In genomic region chr9:128100581-128100980, GRCh38 we compare ENCODE assay signal across 12 cellular contexts. TPM values are rescaled to one million over a fixed set of nuclear protein-coding genes. Genes with fewer than 3 reads are reported as not detected.
A peak's percentile ranks its signal among the peaks of the same experiment; 100 is the strongest.
DNase-seq lines count a peak whose midpoint lies in the region; ATAC-seq, FAIRE-seq and TF ChIP-seq lines count a peak whose summit lies in the region.
"Had no signal": no experiment of that assay in that cellular context is flagged by ENCODE, and none has a peak within 500 bp of the region (broad histone marks: within the 10 kb centered on the region; RNA-seq: fewer than 3 reads in every experiment).

No MANE protein-coding gene starts in this region.

- H4K5ac ChIP-seq in H1 (ENCODE audit: insufficient read length, low read depth, low read length), result no peak overlapping the region

- no peak overlapping the region for H2BK120ac ChIP-seq in H1 (replicated peaks; ENCODE audit: low read depth, low read length)

- no peak overlapping the region for H2AK5ac ChIP-seq in H1 (ENCODE audit: low read depth, low read length)

- 95% methylated on average over 10 of the region's 10 CpGs; no CpG with 5 or more reads in 1 of the 2 experiments for WGBS in H1 (ENCODE audit: extremely low coverage in 1 of 2, insufficient coverage in 1 of 2, insufficient read length in 1 of 2, insufficient replicate concordance in 2 of 2, low coverage in 1 of 2, low lambda C conversion rate in 2 of 2, missing lambda C conversion rate in 1 of 2), 2 experiments
- 60 to 83% methylated on average over 3 to 10 of the region's 10 CpGs for WGBS in upper lobe of left lung, 2 donors

- H3K79me1 ChIP-seq in H1 (ENCODE audit: low read depth, low read length), result peaks cover 19% of the 10 kb centered on the region

- FAIRE-seq in H1 (lab: Jason Lieb, UNC), result no peak

- POLR2A ChIA-PET in H1 (lab: Charles Lee; ENCODE audit: partially characterized antibody), result interaction anchor here (1.0 to 12.1 kb wide), 10 partner anchors 8 to 283 kb away, joined by 3 to 119 read pairs (median 6); partner anchors contain the start of gene SLC25A25
- POLR2A ChIA-PET in naive thymus-derived CD8-positive, alpha-beta T cell (lab: Charles Lee), result interaction anchor here (0.6 to 4.7 kb wide), 9 partner anchors 9 to 442 kb away, joined by 3 to 23 read pairs (median 6); partner anchors contain the start of genes NAIF1 and SLC25A25

- H3K27me3 ChIP-seq in H1 (replicated peaks in 1 of 4; ENCODE audit: control insufficient read depth in 3 of 4, extremely low read depth in 1 of 4, insufficient read depth in 3 of 4, low read length in 3 of 4) (no peaks in the 10 kb centered on the region), upper lobe of left lung (no peaks in the 10 kb centered on the region)

- ATAC-seq in naive thymus-derived CD8-positive, alpha-beta T cell, result no peak
- ATAC-seq in upper lobe of left lung (ENCODE audit: low FRiP score in 2 of 2), result no peak

- DNase-seq in activated T-cell treated with anti-CD3 and anti-CD28 coated beads, Interleukin-2, amount 50 U/mL, for 24 hours, result no peak
- no peak for DNase-seq in activated T-cell treated with anti-CD3 and anti-CD28 coated beads, Interleukin-2, amount 50 U/mL, for 1 hour
- DNase-seq in H1 (ENCODE audit: low read depth in 1 of 2, low spot score in 2 of 2) (no peak), upper lobe of left lung (no peak), dedifferentiated amniotic fluid mesenchymal stem cell (ENCODE audit: extremely low spot score) (no peak), iPS-NIHi7 (ENCODE audit: extremely low spot score) (no peak), OCI-M1 (lab: John Stamatoyannopoulos, UW) (no peak)
- DNase-seq in naive thymus-derived CD8-positive, alpha-beta T cell, result no peak
- DNase-seq: activated T-cell treated with anti-CD3 and anti-CD28 coated beads for 4 hours, NCI-H1048 had no signal

- no peaks in the 10 kb centered on the region for H3K27me3 Mint-ChIP-seq in activated T-cell treated with anti-CD3 and anti-CD28 coated beads, Interleukin-2, amount 50 U/mL, for 24 hours
- no peaks in the 10 kb centered on the region for H3K27me3 Mint-ChIP-seq in naive thymus-derived CD8-positive, alpha-beta T cell

- H3K36me3 ChIP-seq in H1 (ENCODE audit: control insufficient read depth in 2 of 4, insufficient read depth in 4 of 4, low read length in 3 of 4) (peaks cover 13 to 34% (median 19%) of the 10 kb centered on the region in 4 experiments), upper lobe of left lung (peaks cover 4 to 50% (median 42%) of the 10 kb centered on the region in 4 donors)

- no peak overlapping the region for H4K8ac ChIP-seq in H1 (ENCODE audit: extremely low read depth, insufficient read depth, low read length)

- H3K23me2 ChIP-seq in H1 (ENCODE audit: low read depth, low read length), result peaks cover 9% of the 10 kb centered on the region

- H3K4me2 ChIP-seq in H1 (ENCODE audit: insufficient read depth in 1 of 2, low read depth in 2 of 2, low read length in 2 of 2), result peak overlapping the region in 1 of 2 experiments; percentile 93; a peak in 1 of 4 replicates

- TF ChIP-seq RAD21 in H1 (IDR thresholded peaks at IDR 0.05 in 1 of 2, conservative IDR thresholded peaks at IDR 0.05 in 1 of 2; ENCODE audit: low read depth in 2 of 2, low read length in 2 of 2), result no peak

- no peak overlapping the region for H3K27ac ChIP-seq in H1 (ENCODE audit: low read depth, low read length)
- H3K27ac ChIP-seq in upper lobe of left lung, result peak overlapping the region; percentile 91 to 96 (median 94)

- peaks cover 59% of the 10 kb centered on the region for H3K36me3 Mint-ChIP-seq in activated T-cell treated with anti-CD3 and anti-CD28 coated beads, Interleukin-2, amount 50 U/mL, for 24 hours (ENCODE audit: low read depth)
- peaks cover 0 to 45% (median 13%) of the 10 kb centered on the region in 3 donors for H3K36me3 Mint-ChIP-seq in naive thymus-derived CD8-positive, alpha-beta T cell

- peaks cover 69% of the 10 kb centered on the region for H3K4me1 Mint-ChIP-seq in activated T-cell treated with anti-CD3 and anti-CD28 coated beads, Interleukin-2, amount 50 U/mL, for 24 hours (ENCODE audit: low read depth)
- H3K4me1 Mint-ChIP-seq in naive thymus-derived CD8-positive, alpha-beta T cell, result peaks cover 22 to 80% (median 60%) of the 10 kb centered on the region in 4 donors

- CTCF ChIA-PET in H1 (lab: Charles Lee; ENCODE audit: partially characterized antibody), result interaction anchor here (0.7 to 10.5 kb wide), 12 partner anchors 9 to 262 kb away, joined by 3 to 114 read pairs (median 3); no protein-coding TSS in a partner anchor

- H3K4me3 Mint-ChIP-seq in activated T-cell treated with anti-CD3 and anti-CD28 coated beads, Interleukin-2, amount 50 U/mL, for 24 hours, result no peak overlapping the region
- H3K4me3 Mint-ChIP-seq in naive thymus-derived CD8-positive, alpha-beta T cell, result peak overlapping the region in 2 of 10 donors; percentile 62 to 73

- H2BK5ac ChIP-seq in H1 (ENCODE audit: low read depth, low read length), result no peak overlapping the region

- H2BK12ac ChIP-seq in H1 (ENCODE audit: low read depth, low read length), result no peak overlapping the region

- H3K9ac ChIP-seq in H1 (replicated peaks in 1 of 4; ENCODE audit: extremely low read depth in 1 of 4, low read depth in 3 of 4, low read length in 3 of 4), result no peak overlapping the region

- no peak overlapping the region for H3K4ac ChIP-seq in H1 (replicated peaks; ENCODE audit: insufficient read length, low read depth, low read length)

- H4K20me1 ChIP-seq in H1 (replicated peaks in 1 of 2; ENCODE audit: control insufficient read depth in 1 of 2, insufficient read depth in 2 of 2, low read length in 2 of 2), result peaks cover 8 to 33% of the 10 kb centered on the region in 2 experiments

- H3K4me1 ChIP-seq in H1 (replicated peaks in 1 of 4; ENCODE audit: control insufficient read depth in 3 of 4, insufficient read depth in 4 of 4, low read length in 3 of 4), result peaks cover 11 to 28% (median 22%) of the 10 kb centered on the region in 4 experiments
- H3K4me1 ChIP-seq in upper lobe of left lung, result peaks cover 58 to 90% (median 74%) of the 10 kb centered on the region in 4 donors

- no peak overlapping the region for H3K14ac ChIP-seq in H1 (ENCODE audit: insufficient read length)

- H3K4me3 ChIP-seq in H1 (ENCODE audit: extremely low read depth in 1 of 4, insufficient read depth in 2 of 4, low read depth in 3 of 4, low read length in 4 of 4) (no peak overlapping the region), upper lobe of left lung (peak overlapping the region; percentile 19 to 56 (median 50))
- H3K4me3 ChIP-seq: HAP-1 had no signal

- TF ChIP-seq POLR2A in H1 (IDR thresholded peaks at IDR 0.05; ENCODE audit: control extremely low read depth in 1 of 2, low read depth in 2 of 2, low read length in 2 of 2), result no peak
- no peak for TF ChIP-seq POLR2A in upper lobe of left lung (IDR thresholded peaks at IDR 0.05)

- H3K9me3 ChIP-seq in H1 (ENCODE audit: insufficient read depth in 2 of 2, low read depth in 1 of 2, low read length in 1 of 2) (no peaks in the 10 kb centered on the region), upper lobe of left lung (no peaks in the 10 kb centered on the region)
- H3K9me3 ChIP-seq: HAP-1 had no signal

- no peak overlapping the region for H3K56ac ChIP-seq in H1 (replicated peaks; ENCODE audit: insufficient read length, low read depth, low read length)

- H2BK20ac ChIP-seq in H1 (ENCODE audit: low read length), result no peak overlapping the region

- H3K23ac ChIP-seq in H1 (ENCODE audit: insufficient read length), result no peak overlapping the region

- H2BK15ac ChIP-seq in H1 (ENCODE audit: low read length), result no peak overlapping the region

- H3K18ac ChIP-seq in H1 (ENCODE audit: extremely low read depth, low read length), result peak overlapping the region; percentile 13; the same call in 1 of the 2 replicates

- TF ChIP-seq EP300 in H1 (IDR thresholded peaks at IDR 0.05; ENCODE audit: borderline replicate concordance in 1 of 2, low read depth in 2 of 2, low read length in 2 of 2), result no peak
- no peak for TF ChIP-seq EP300 in upper lobe of left lung (IDR thresholded peaks at IDR 0.05)

- H4K91ac ChIP-seq in H1 (replicated peaks; ENCODE audit: insufficient read length, low read length), result no peak overlapping the region

- H3K9me3 Mint-ChIP-seq in activated T-cell treated with anti-CD3 and anti-CD28 coated beads, Interleukin-2, amount 50 U/mL, for 24 hours, result no peaks in the 10 kb centered on the region
- no peaks in the 10 kb centered on the region for H3K9me3 Mint-ChIP-seq in naive thymus-derived CD8-positive, alpha-beta T cell

- TF ChIP-seq CTCF in H1 (IDR thresholded peaks at IDR 0.05; ENCODE audit: control extremely low read depth in 1 of 3, insufficient read depth in 1 of 3, low read depth in 1 of 3, low read length in 3 of 3) (no peak), upper lobe of left lung (IDR thresholded peaks at IDR 0.05) (no peak)

- H3K27ac Mint-ChIP-seq in activated T-cell treated with anti-CD3 and anti-CD28 coated beads, Interleukin-2, amount 50 U/mL, for 24 hours, result peak overlapping the region; percentile 76
- H3K27ac Mint-ChIP-seq in naive thymus-derived CD8-positive, alpha-beta T cell, result peak overlapping the region in 7 of 10 donors; percentile 37 to 90 (median 82)

- H3K79me2 ChIP-seq in H1 (ENCODE audit: control insufficient read depth in 1 of 2, insufficient read depth in 2 of 2, low read length in 2 of 2), result peaks cover 0 to 23% of the 10 kb centered on the region in 2 experiments; a peak in 2 of 4 replicates

- no peak overlapping the region for H2AFZ ChIP-seq in H1 (ENCODE audit: low read length)

RNA-seq across cellular contexts. Expression of gene PTGES2, which starts 26.9 kb away (rescaled TPM):
- 76.9 and 81.2 TPM in 2 replicates for total RNA-seq in H1 (2021; fragmentation: NEBNext Ultra II Directional; extraction: Animal tissue kit (Norgen Biotek cat#: 25700))
- 80.7 and 119 TPM in 2 replicates for polyA plus RNA-seq in H1 (2011; rRNA removed)
- polyA plus RNA-seq in H1 (2011; cell fraction: cytosol; rRNA removed), result 104 TPM
- polyA plus RNA-seq in H1 (2011; cell fraction: nucleus; rRNA removed), result 242 TPM
- polyA plus RNA-seq in H1 (2012, experiment 1 of 2), result 50.2 to 79.0 TPM (median 72.3 TPM) in 4 replicates
- 60.0 TPM for polyA plus RNA-seq in H1 (2012, experiment 2 of 2)
- 52.2 TPM for polyA plus RNA-seq in H1 (2013, experiment 1 of 2)
- 49.8 TPM for polyA plus RNA-seq in H1 (2013, experiment 2 of 2)
- polyA minus RNA-seq in H1 (2011; rRNA and poly(A)+ RNA removed), result 61.8 and 72.7 TPM in 2 replicates
- polyA minus RNA-seq in H1 (2011; cell fraction: cytosol; rRNA and poly(A)+ RNA removed), result 58.8 TPM
- polyA minus RNA-seq in H1 (2011; cell fraction: nucleus; rRNA and poly(A)+ RNA removed), result 65.8 TPM
- total RNA-seq in naive thymus-derived CD8-positive, alpha-beta T cell, result 10 to 100 TPM; 69.2 to 75.6 TPM
- polyA plus RNA-seq in naive thymus-derived CD8-positive, alpha-beta T cell, result 10 to 100 TPM; 28.9 to 49.8 (median 33.3) TPM
- total RNA-seq in upper lobe of left lung, result 100 to 1,000 TPM in 1 of 6 donors, 10 to 100 TPM in 5; 45.9 to 116 (median 61.1) TPM

RNA-seq across cellular contexts. Expression of gene SLC25A25, which starts 32.5 kb away (rescaled TPM):
- total RNA-seq in H1 (2021; fragmentation: NEBNext Ultra II Directional; extraction: Animal tissue kit (Norgen Biotek cat#: 25700)), result 16.8 and 18.5 TPM in 2 replicates
- polyA plus RNA-seq in H1 (2011; rRNA removed), result 6.5 and 10.0 TPM in 2 replicates
- polyA plus RNA-seq in H1 (2011; cell fraction: cytosol; rRNA removed), result 13.4 TPM
- polyA plus RNA-seq in H1 (2011; cell fraction: nucleus; rRNA removed), result 20.4 TPM
- polyA plus RNA-seq in H1 (2012, experiment 1 of 2), result 13.0 to 16.1 TPM (median 14.5 TPM) in 4 replicates
- polyA plus RNA-seq in H1 (2012, experiment 2 of 2), result 11.4 TPM
- 6.5 TPM for polyA plus RNA-seq in H1 (2013, experiment 1 of 2)
- 6.8 TPM for polyA plus RNA-seq in H1 (2013, experiment 2 of 2)
- polyA minus RNA-seq in H1 (2011; rRNA and poly(A)+ RNA removed), result 11.8 and 11.9 TPM in 2 replicates
- polyA minus RNA-seq in H1 (2011; cell fraction: cytosol; rRNA and poly(A)+ RNA removed), result 15.9 TPM
- polyA minus RNA-seq in H1 (2011; cell fraction: nucleus; rRNA and poly(A)+ RNA removed), result 11.6 TPM
- 10 to 100 TPM; 18.6 to 18.9 TPM for total RNA-seq in naive thymus-derived CD8-positive, alpha-beta T cell
- polyA plus RNA-seq in naive thymus-derived CD8-positive, alpha-beta T cell, result 10 to 100 TPM; 12.1 to 17.8 (median 13.8) TPM
- 10 to 100 TPM; 23.6 to 40.2 (median 33.7) TPM for total RNA-seq in upper lobe of left lung

RNA-seq across cellular contexts. Expression of gene NAIF1, which starts 33.5 kb away (rescaled TPM):
- total RNA-seq in H1 (2021; fragmentation: NEBNext Ultra II Directional; extraction: Animal tissue kit (Norgen Biotek cat#: 25700)), result 8.7 and 11.6 TPM in 2 replicates
- 9.0 and 11.2 TPM in 2 replicates for polyA plus RNA-seq in H1 (2011; rRNA removed)
- polyA plus RNA-seq in H1 (2011; cell fraction: cytosol; rRNA removed), result 12.5 TPM
- polyA plus RNA-seq in H1 (2011; cell fraction: nucleus; rRNA removed), result 10.5 TPM
- 7.3 to 9.9 TPM (median 9.4 TPM) in 4 replicates for polyA plus RNA-seq in H1 (2012, experiment 1 of 2)
- polyA plus RNA-seq in H1 (2012, experiment 2 of 2), result 7.0 TPM
- polyA plus RNA-seq in H1 (2013, experiment 1 of 2), result 5.9 TPM
- 5.8 TPM for polyA plus RNA-seq in H1 (2013, experiment 2 of 2)
- 8.0 and 10.2 TPM in 2 replicates for polyA minus RNA-seq in H1 (2011; rRNA and poly(A)+ RNA removed)
- polyA minus RNA-seq in H1 (2011; cell fraction: cytosol; rRNA and poly(A)+ RNA removed), result 6.5 TPM
- 5.1 TPM for polyA minus RNA-seq in H1 (2011; cell fraction: nucleus; rRNA and poly(A)+ RNA removed)
- total RNA-seq in naive thymus-derived CD8-positive, alpha-beta T cell, result 10 to 100 TPM; 14.3 to 18.3 TPM
- 10 to 100 TPM; 10.1 to 13.3 (median 11.3) TPM for polyA plus RNA-seq in naive thymus-derived CD8-positive, alpha-beta T cell
- 10 to 100 TPM in 5 of 6 donors, 1 to 10 TPM in 1; 8.0 to 37.7 (median 13.0) TPM for total RNA-seq in upper lobe of left lung

RNA-seq across cellular contexts. Expression of gene LCN2, which starts 48.7 kb away (rescaled TPM):
- total RNA-seq in H1 (2021; fragmentation: NEBNext Ultra II Directional; extraction: Animal tissue kit (Norgen Biotek cat#: 25700)), result 1.1 and 1.4 TPM in 2 replicates
- 1.6 TPM in 2 replicates for polyA plus RNA-seq in H1 (2011; rRNA removed)
- 0.93 TPM for polyA plus RNA-seq in H1 (2011; cell fraction: cytosol; rRNA removed)
- polyA plus RNA-seq in H1 (2011; cell fraction: nucleus; rRNA removed), result 2.2 TPM
- 0.75 to 1.4 TPM (median 1.2 TPM) in 4 replicates for polyA plus RNA-seq in H1 (2012, experiment 1 of 2)
- polyA plus RNA-seq in H1 (2012, experiment 2 of 2), result 0.84 TPM
- polyA plus RNA-seq in H1 (2013, experiment 1 of 2), result 1.1 TPM
- 1.4 TPM for polyA plus RNA-seq in H1 (2013, experiment 2 of 2)
- not detected in 2 replicates for polyA minus RNA-seq in H1 (2011; rRNA and poly(A)+ RNA removed)
- polyA minus RNA-seq in H1 (2011; cell fraction: cytosol; rRNA and poly(A)+ RNA removed), result not detected
- polyA minus RNA-seq in H1 (2011; cell fraction: nucleus; rRNA and poly(A)+ RNA removed), result not detected
- total RNA-seq in naive thymus-derived CD8-positive, alpha-beta T cell, result not detected
- polyA plus RNA-seq in naive thymus-derived CD8-positive, alpha-beta T cell, result not detected
- total RNA-seq in upper lobe of left lung, result 100 to 1,000 TPM in 2 of 6 donors, 10 to 100 TPM in 3, 1 to 10 TPM in 1; 9.0 to 193 (median 38.2) TPM
- total RNA-seq: dermis microvascular lymphatic vessel endothelial cell had no signal

RNA-seq across cellular contexts. Expression of gene BBLN, which starts 59.5 kb away (rescaled TPM):
- 63.1 and 66.4 TPM in 2 replicates for total RNA-seq in H1 (2021; fragmentation: NEBNext Ultra II Directional; extraction: Animal tissue kit (Norgen Biotek cat#: 25700))
- 164 and 264 TPM in 2 replicates for polyA plus RNA-seq in H1 (2011; rRNA removed)
- polyA plus RNA-seq in H1 (2011; cell fraction: cytosol; rRNA removed), result 116 TPM
- 130 TPM for polyA plus RNA-seq in H1 (2011; cell fraction: nucleus; rRNA removed)
- polyA plus RNA-seq in H1 (2012, experiment 1 of 2), result 55.4 to 92.3 TPM (median 90.9 TPM) in 4 replicates
- polyA plus RNA-seq in H1 (2012, experiment 2 of 2), result 146 TPM
- 82.3 TPM for polyA plus RNA-seq in H1 (2013, experiment 1 of 2)
- polyA plus RNA-seq in H1 (2013, experiment 2 of 2), result 81.6 TPM
- 11.2 and 14.2 TPM in 2 replicates for polyA minus RNA-seq in H1 (2011; rRNA and poly(A)+ RNA removed)
- 40.3 TPM for polyA minus RNA-seq in H1 (2011; cell fraction: cytosol; rRNA and poly(A)+ RNA removed)
- 35.9 TPM for polyA minus RNA-seq in H1 (2011; cell fraction: nucleus; rRNA and poly(A)+ RNA removed)
- total RNA-seq in naive thymus-derived CD8-positive, alpha-beta T cell, result 10 to 100 TPM; 47.7 to 48.2 TPM
- 100 to 1,000 TPM; 116 to 122 (median 121) TPM for polyA plus RNA-seq in naive thymus-derived CD8-positive, alpha-beta T cell
- 100 to 1,000 TPM in 3 of 6 donors, 10 to 100 TPM in 3; 62.4 to 204 (median 102) TPM for total RNA-seq in upper lobe of left lung

Comparison
In these comparisons a context has a peak if more than half of its experiments do, and no peak if none do; other contexts are left out.
1. H3K4me3 ChIP-seq: peak in upper lobe of left lung (4 of 4); none in H1 (0 of 4).